In genomic region chr3:11541321-11542303, GRCh38 we compare ENCODE assay signal across 24 cellular contexts.
A peak's percentile ranks its signal among the peaks of the same experiment; 100 is the strongest.
DNase-seq lines count a peak whose midpoint lies in the region; ATAC-seq and TF ChIP-seq lines count a peak whose summit lies in the region.
"Had no signal": no experiment of that assay in that cellular context is flagged by ENCODE, and none has a peak within 500 bp of the region (broad histone marks: within the 10 kb centered on the region; RNA-seq: fewer than 3 reads in every experiment).

No MANE protein-coding gene starts in this region.

- H3K4me3 ChIP-seq in tibial artery = peak overlapping the region in 1 of 2 donors; percentile 6
- no peak overlapping the region for H3K4me3 ChIP-seq in mucosa of descending colon
- H3K4me3 ChIP-seq: esophagus muscularis mucosa, ovary, PC-9 had no signal

- no peak overlapping the region for H3K4me3 Mint-ChIP-seq in activated T-helper 17 cell treated with anti-CD3 and anti-CD28 coated beads, Interleukin-2, amount 50 U/mL, for 72 hours
- H3K4me3 Mint-ChIP-seq in nephron = no peak overlapping the region
- H3K4me3 Mint-ChIP-seq: activated T-helper 1 cell treated with anti-CD3 and anti-CD28 coated beads, Interleukin-12 subunit alpha, Interleukin-12 subunit beta, Interleukin-2, Interleukin-4 antibody, amounts not matched to agents 30 ng/mL and 10 ng/mL and 1 ng/mL, durations not matched to agents 14 hours and 24 hours and 36 hours; CD4-positive, alpha-beta memory T cell; endodermal cell; T-helper 2 cell treated with Interferon-gamma antibody and Interleukin-4, amounts not matched to agents 5 μg/mL and 100 μg/mL, for 36 hours had no signal

- H3K36me3 ChIP-seq in tibial artery = no peaks in the 10 kb centered on the region
- H3K36me3 ChIP-seq in mucosa of descending colon (ENCODE audit: low read depth) = no peaks in the 10 kb centered on the region
- H3K36me3 ChIP-seq: esophagus muscularis mucosa, ovary had no signal

- H3K27ac Mint-ChIP-seq in activated T-helper 17 cell treated with anti-CD3 and anti-CD28 coated beads, Interleukin-2, amount 50 U/mL, for 72 hours = peak overlapping the region; percentile 20
- H3K27ac Mint-ChIP-seq in nephron = peak overlapping the region; percentile 62 to 85 (median 81)
- H3K27ac Mint-ChIP-seq: activated T-helper 1 cell treated with anti-CD3 and anti-CD28 coated beads, Interleukin-12 subunit alpha, Interleukin-12 subunit beta, Interleukin-2, Interleukin-4 antibody, amounts not matched to agents 30 ng/mL and 10 ng/mL and 1 ng/mL, durations not matched to agents 14 hours and 24 hours and 36 hours; endodermal cell; IgD-negative memory B cell; T-helper 2 cell treated with Interferon-gamma antibody and Interleukin-4, amounts not matched to agents 5 μg/mL and 100 μg/mL, for 36 hours had no signal

- TF ChIP-seq CTCF in nephron (IDR thresholded peaks at IDR 0.05; ENCODE audit: unreplicated experiment in 3 of 3) (no peak), tibial artery (IDR thresholded peaks at IDR 0.05) (no peak), mucosa of descending colon (IDR thresholded peaks at IDR 0.05) (no peak)

- no peaks in the 10 kb centered on the region for H3K9me3 ChIP-seq in tibial artery
- H3K9me3 ChIP-seq in mucosa of descending colon = no peaks in the 10 kb centered on the region
- H3K9me3 ChIP-seq: ovary had no signal

- no peaks in the 10 kb centered on the region for H3K36me3 Mint-ChIP-seq in activated T-helper 17 cell treated with anti-CD3 and anti-CD28 coated beads, Interleukin-2, amount 50 U/mL, for 72 hours (ENCODE audit: low read depth)
- no peaks in the 10 kb centered on the region for H3K36me3 Mint-ChIP-seq in nephron (ENCODE audit: low read depth)

- ATAC-seq in activated T-helper 17 cell treated with anti-CD3 and anti-CD28 coated beads, Interleukin-2, amount 50 U/mL, for 72 hours (replicated peaks) = no peak
- no peak for ATAC-seq in mucosa of descending colon

- DNase-seq in MV-4-11 (lab: John Stamatoyannopoulos, UW) (peak; percentile 45), tibial artery (peak in 1 of 2 donors; percentile 62), mucosa of descending colon (no peak), Ammon's horn (ENCODE audit: low spot score) (no peak), EL (no peak)
- DNase-seq: activated CD4-positive, alpha-beta T cell treated with anti-CD3 and anti-CD28 coated beads, Interleukin-2, amount 50 U/mL, for 1 hour; activated naive CD4-positive, alpha-beta T cell treated with anti-CD3 and anti-CD28 coated beads, Interleukin-2, amount 50 U/mL, for 16 hours; CD4-positive, alpha-beta memory T cell; central memory CD4-positive, alpha-beta T cell; endodermal cell; NCI-H1092; NCI-H1694 treated with DMSO at 0.1 percent for 48 hours; NCI-H2171 treated with DMSO at 0.1 percent for 48 hours; NCI-H526; NK-92 treated with Interleukin-12 subunit alpha and Interleukin-12 subunit beta, amount 100 ng/mL, for 24 hours; PC-9; SHP77 treated with DMSO at 0.1 percent for 48 hours had no signal

- peak overlapping the region; percentile 51 to 68 for H3K27ac ChIP-seq in tibial artery
- H3K27ac ChIP-seq: esophagus muscularis mucosa, ovary, PC-9 had no signal

- no peaks in the 10 kb centered on the region for H3K9me3 Mint-ChIP-seq in activated T-helper 17 cell treated with anti-CD3 and anti-CD28 coated beads, Interleukin-2, amount 50 U/mL, for 72 hours
- no peaks in the 10 kb centered on the region for H3K9me3 Mint-ChIP-seq in nephron
- H3K9me3 Mint-ChIP-seq: activated T-helper 1 cell treated with anti-CD3 and anti-CD28 coated beads, Interleukin-12 subunit alpha, Interleukin-12 subunit beta, Interleukin-2, Interleukin-4 antibody, amounts not matched to agents 30 ng/mL and 10 ng/mL and 1 ng/mL, durations not matched to agents 14 hours and 24 hours and 36 hours; CD4-positive, alpha-beta memory T cell; IgD-negative memory B cell; T-helper 2 cell treated with Interferon-gamma antibody and Interleukin-4, amounts not matched to agents 5 μg/mL and 100 μg/mL, for 36 hours had no signal

- H3K4me1 Mint-ChIP-seq in activated T-helper 17 cell treated with anti-CD3 and anti-CD28 coated beads, Interleukin-2, amount 50 U/mL, for 72 hours = no peaks in the 10 kb centered on the region
- H3K4me1 Mint-ChIP-seq in nephron = peaks cover 53% of the 10 kb centered on the region

- intact Hi-C loops in tibial artery (cut with DNase I; ENCODE audit: low total_unique reads) (no loop called here), mucosa of descending colon (cut with DNase I, micrococcal nuclease) (no loop called here)

- no peaks in the 10 kb centered on the region for H3K27me3 ChIP-seq in tibial artery
- H3K27me3 ChIP-seq: esophagus muscularis mucosa, ovary had no signal

- no peaks in the 10 kb centered on the region for H3K27me3 Mint-ChIP-seq in activated T-helper 17 cell treated with anti-CD3 and anti-CD28 coated beads, Interleukin-2, amount 50 U/mL, for 72 hours
- no peaks in the 10 kb centered on the region for H3K27me3 Mint-ChIP-seq in nephron (ENCODE audit: low read depth)
- H3K27me3 Mint-ChIP-seq: CD4-positive, alpha-beta memory T cell; IgD-negative memory B cell had no signal

- peaks cover 0 to 34% (median 21%) of the 10 kb centered on the region in 4 donors for H3K4me1 ChIP-seq in tibial artery
- H3K4me1 ChIP-seq in mucosa of descending colon (ENCODE audit: low read depth) = no peaks in the 10 kb centered on the region
